11 cellular contexts compared by ENCODE assay signal in genomic region chr13:40910324-40911050, GRCh38.
DNase-seq lines count a peak whose midpoint lies in the region; ATAC-seq and TF ChIP-seq lines count a peak whose summit lies in the region.
"Had no signal": no experiment of that assay in that cellular context is flagged by ENCODE, and none has a peak within 500 bp of the region (broad histone marks: within the 10 kb centered on the region; RNA-seq: fewer than 3 reads in every experiment).

No MANE protein-coding gene starts in this region.

- peaks cover 0 to 9% of the 10 kb centered on the region in 2 donors for H3K36me3 Mint-ChIP-seq in activated naive CD4-positive, alpha-beta T cell treated with anti-CD3 and anti-CD28 coated beads, Interleukin-2, amount 50 U/mL, for 72 hours

- no peak for TF ChIP-seq CTCF in testis (IDR thresholded peaks at IDR 0.05)

- peak overlapping the region in 1 of 2 donors; percentile 70 for H3K27ac Mint-ChIP-seq in activated naive CD4-positive, alpha-beta T cell treated with anti-CD3 and anti-CD28 coated beads, Interleukin-2, amount 50 U/mL, for 72 hours

- H3K27me3 ChIP-seq in testis: no peaks in the 10 kb centered on the region

- H3K9me3 ChIP-seq in testis: no peaks in the 10 kb centered on the region

- TF ChIP-seq POLR2A in testis (IDR thresholded peaks at IDR 0.05): no peak

- peak; percentile 35 for DNase-seq in stimulated activated CD4-positive, alpha-beta T cell treated with anti-CD3 and anti-CD28 coated beads, Interleukin-15, amount 100 ng/mL, for 24 hours
- DNase-seq in stimulated activated CD4-positive, alpha-beta T cell treated with anti-CD3 and anti-CD28 coated beads, Interleukin-4, amount 100 ng/mL, for 1 hour: no peak
- DNase-seq in activated naive CD4-positive, alpha-beta T cell treated with anti-CD3 and anti-CD28 coated beads, Interleukin-2, amount 50 U/mL, for 72 hours (ENCODE audit: low spot score in 2 of 2): no peak
- DNase-seq in testis (no peak), NCI-H510A treated with DMSO at 0.1 percent for 48 hours (lab: John Stamatoyannopoulos, UW) (no peak), islet precursor cell (no peak), OCI-M2 (lab: John Stamatoyannopoulos, UW; ENCODE audit: unreplicated experiment) (no peak)
- DNase-seq: C1 segment of cervical spinal cord, cortex of kidney, NCI-H1417 treated with DMSO at 0.1 percent for 48 hours had no signal

- H3K36me3 ChIP-seq in testis (ENCODE audit: low read depth, missing control alignments): no peaks in the 10 kb centered on the region

- peak overlapping the region; percentile 36 to 46 for H3K27ac ChIP-seq in testis

- intact Hi-C loops in testis (cut with DNase I; ENCODE audit: low total_unique reads): no loop called here

- ATAC-seq in HG02678 (IDR thresholded peaks at IDR 0.05; ENCODE audit: unreplicated experiment): peak; percentile 69
- peak; percentile 93 to 97 for ATAC-seq in activated naive CD4-positive, alpha-beta T cell treated with anti-CD3 and anti-CD28 coated beads, Interleukin-2, amount 50 U/mL, for 72 hours

- H3K9me3 Mint-ChIP-seq in activated naive CD4-positive, alpha-beta T cell treated with anti-CD3 and anti-CD28 coated beads, Interleukin-2, amount 50 U/mL, for 72 hours: peaks cover 0 to 7% of the 10 kb centered on the region in 2 donors

- WGBS in testis, 2 donors: 59 to 85% methylated on average over 2 of the region's 2 CpGs

- peaks cover 8% of the 10 kb centered on the region for H3K4me1 ChIP-seq in testis

- H3K4me3 ChIP-seq in testis: no peak overlapping the region
